Comparison of ENCODE assay signal across 29 cellular contexts in genomic region chr9:91937727-91938126, GRCh38. TPM values are rescaled to one million over a fixed set of nuclear protein-coding genes. Genes with fewer than 3 reads are reported as not detected.
"Had no signal": no experiment of that assay in that cellular context is flagged by ENCODE, and none has a peak within 500 bp of the region (broad histone marks: within the 10 kb centered on the region; RNA-seq: fewer than 3 reads in every experiment).

No MANE protein-coding gene starts in this region.

- H3K36me3 ChIP-seq: colonic mucosa, heart left ventricle, lower lobe of right lung, right lobe of liver, suprapubic skin, tibial artery had no signal

- H3K4me1 ChIP-seq: colonic mucosa, heart left ventricle, lower lobe of right lung, right lobe of liver, suprapubic skin, tibial artery had no signal

- H3K27ac ChIP-seq: colonic mucosa, lower lobe of right lung, right lobe of liver, skin epidermis, suprapubic skin, tibial artery, VCaP had no signal

- ATAC-seq: activated CD4-positive, CD25-positive, alpha-beta regulatory T cell treated with anti-CD3 and anti-CD28 coated beads, Interleukin-2, amount 50 U/mL, for 24 hours; heart left ventricle; left lobe of liver; lower lobe of right lung; naive thymus-derived CD4-positive, alpha-beta T cell; right lobe of liver; stimulated activated memory B cell treated with anti-CD40 and anti-IgM and Interleukin-4, amounts not matched to agents 10 μg/mL and 1 μg/mL and 100 μg/mL, for 72 hours; stimulated activated naive CD8-positive, alpha-beta T cell treated with anti-CD3 and anti-CD28 coated beads, Interleukin-15, amount 100 ng/mL, for 72 hours had no signal

- H3K9me3 ChIP-seq: colonic mucosa, heart left ventricle, lower lobe of right lung, right lobe of liver, SK-N-SH, suprapubic skin, tibial artery had no signal

- DNase-seq: activated CD4-positive, alpha-beta T cell treated with anti-CD3 and anti-CD28 coated beads for 48 hours; activated CD4-positive, alpha-beta T cell treated with anti-CD3 and anti-CD28 coated beads, Interleukin-2, amount 50 U/mL, for 48 hours; activated CD8-positive, alpha-beta memory T cell treated with anti-CD3 and anti-CD28 coated beads for 24 hours; activated effector memory CD4-positive, alpha-beta T cell treated with Interleukin-2 at 50 U/mL for 16 hours; activated naive CD4-positive, alpha-beta T cell treated with Interleukin-2 at 50 U/mL for 16 hours; anterior cingulate cortex; colonic mucosa; effector CD8-positive, alpha-beta T cell; heart left ventricle; kidney glomerular epithelial cell; lower lobe of right lung; naive thymus-derived CD4-positive, alpha-beta T cell; right lobe of liver; SK-N-SH; stimulated activated CD4-positive, alpha-beta T cell treated with anti-CD3 and anti-CD28 coated beads, Interleukin-4, amount 100 ng/mL, for 4 hours; stimulated activated CD8-positive, alpha-beta memory T cell treated with anti-CD3 and anti-CD28 coated beads, Interleukin-4, amount 100 ng/mL, for 48 hours; stimulated activated naive CD8-positive, alpha-beta T cell treated with anti-CD3 and anti-CD28 coated beads, Interleukin-15, amount 100 ng/mL, for 72 hours; SW 1271; T-helper 9 cell; tibial artery had no signal

- H3K27me3 ChIP-seq: colonic mucosa, right lobe of liver, suprapubic skin had no signal

- FAIRE-seq: bronchial epithelial cell, TTC549 had no signal

- H3K9ac ChIP-seq: SK-N-SH had no signal

- H3K4me3 ChIP-seq: colonic mucosa, heart left ventricle, lower lobe of right lung, right lobe of liver, skin epidermis, suprapubic skin, tibial artery had no signal

RNA-seq across cellular contexts. Expression of gene ROR2, which starts 12.3 kb away (rescaled TPM):
- total RNA-seq: dermis microvascular lymphatic vessel endothelial cell had no signal
- polyA plus RNA-seq: naive thymus-derived CD4-positive, alpha-beta T cell had no signal
